Comparison of ENCODE assay signal across 17 cellular contexts in the genomic region with DNA sequence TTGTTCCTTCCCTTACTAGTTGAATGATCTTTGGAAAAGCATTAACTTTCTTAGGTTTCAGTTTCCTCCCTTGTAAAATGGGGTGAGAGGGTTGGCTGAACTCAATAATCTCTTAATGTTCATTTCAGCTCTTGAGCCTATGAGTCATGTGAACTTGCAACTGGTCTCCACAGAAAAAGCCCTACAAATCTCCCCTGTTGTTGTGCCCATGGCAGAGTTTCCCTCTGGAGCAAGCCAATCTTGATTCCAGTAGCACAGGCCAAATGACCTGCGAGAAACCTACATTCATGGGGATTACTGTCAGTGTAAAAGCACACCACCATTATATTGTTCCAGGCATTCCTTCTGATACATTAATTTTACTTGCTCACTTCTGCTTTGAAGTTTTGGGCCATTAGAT.
"Had no signal": no experiment of that assay in that cellular context is flagged by ENCODE, and none has a peak within 500 bp of the region (broad histone marks: within the 10 kb centered on the region; RNA-seq: fewer than 3 reads in every experiment).

No MANE protein-coding gene starts in this region.

- DNase-seq: activated B cell treated with CpG ODN at 0.5 μM for 24 hours; activated CD4-positive, alpha-beta T cell treated with anti-CD3 and anti-CD28 coated beads for 48 hours; activated CD8-positive, alpha-beta T cell treated with anti-CD3 and anti-CD28 coated beads for 36 hours; activated effector memory CD4-positive, alpha-beta T cell treated with anti-CD3 and anti-CD28 coated beads, Interleukin-2, amount 50 U/mL, for 16 hours; activated T-cell treated with anti-CD3 and anti-CD28 coated beads, Interleukin-2, amount 50 U/mL, for 48 hours; amygdala; kidney; left ventricle myocardium inferior; mucosa of descending colon; naive thymus-derived CD8-positive, alpha-beta T cell; posterior cingulate gyrus; right cardiac atrium; T-helper 2 cell; upper lobe of right lung had no signal

- H3K27me3 ChIP-seq: hepatocyte, upper lobe of right lung had no signal

- H3K9me3 ChIP-seq: left ventricle myocardium inferior, mucosa of descending colon, upper lobe of right lung had no signal

- H3K36me3 ChIP-seq: left ventricle myocardium inferior, upper lobe of right lung had no signal

- H3K4me1 ChIP-seq: upper lobe of right lung had no signal

- H3K27ac ChIP-seq: epithelial cell of prostate, hepatocyte, left ventricle myocardium inferior, upper lobe of right lung had no signal

- H3K4me3 ChIP-seq: hepatocyte, left ventricle myocardium inferior, mucosa of descending colon, upper lobe of right lung had no signal

- ATAC-seq: activated CD8-positive, alpha-beta T cell treated with anti-CD3 and anti-CD28 coated beads for 36 hours; activated naive CD4-positive, alpha-beta T cell treated with anti-CD3 and anti-CD28 coated beads, Interleukin-2, amount 50 U/mL, for 72 hours; mucosa of descending colon; naive thymus-derived CD8-positive, alpha-beta T cell; right cardiac atrium; upper lobe of right lung had no signal
